ENCODE assay signal across 3 cellular contexts in genomic region chr4:61757983-61758382, GRCh38.
A peak's percentile ranks its signal among the peaks of the same experiment; 100 is the strongest.
DNase-seq lines count a peak whose midpoint lies in the region; ATAC-seq, FAIRE-seq and TF ChIP-seq lines count a peak whose summit lies in the region.
"Not testable (repeated sequence)": the region's sequence is repeated elsewhere in the genome, so short reads cannot be mapped to it uniquely, and the experiment has no call there.

No MANE protein-coding gene starts in this region.

- H3K23ac ChIP-seq in H1 (ENCODE audit: insufficient read length) = not testable (repeated sequence)

- H2BK5ac ChIP-seq in H1 (ENCODE audit: low read depth, low read length) = not testable (repeated sequence)

- not testable (repeated sequence) for H3K9ac ChIP-seq in H1 (replicated peaks in 1 of 4; ENCODE audit: extremely low read depth in 1 of 4, low read depth in 3 of 4, low read length in 3 of 4)

- peak; percentile 63 for ATAC-seq in GM23338
- peak; percentile 46 for ATAC-seq in WTC11

- TF ChIP-seq CTCF in GM23338 (conservative IDR thresholded peaks at IDR 0.05; ENCODE audit: low read depth in 2 of 2); WTC11 (IDR thresholded peaks at IDR 0.05); H1 (IDR thresholded peaks at IDR 0.05; ENCODE audit: control extremely low read depth in 1 of 3, insufficient read depth in 1 of 3, low read depth in 1 of 3, low read length in 3 of 3): not testable (repeated sequence)

- peaks cover 11% of the 10 kb centered on the region for H3K79me2 ChIP-seq in GM23338 (replicated peaks; ENCODE audit: insufficient read depth)
- H3K79me2 ChIP-seq in H1 (ENCODE audit: control insufficient read depth in 1 of 2, insufficient read depth in 2 of 2, low read length in 2 of 2) = not testable (repeated sequence)

- H3K56ac ChIP-seq in H1 (replicated peaks; ENCODE audit: insufficient read length, low read depth, low read length) = not testable (repeated sequence)

- H3K27ac ChIP-seq in GM23338 (ENCODE audit: low read depth); H1 (ENCODE audit: low read depth, low read length): not testable (repeated sequence)

- H3K27me3 Mint-ChIP-seq in GM23338 (ENCODE audit: insufficient read depth, low read depth, poor library complexity) (peaks cover 88% of the 10 kb centered on the region), WTC11 (ENCODE audit: low read depth) (peaks cover 61% of the 10 kb centered on the region)

- H3K18ac ChIP-seq in H1 (ENCODE audit: extremely low read depth, low read length) = not testable (repeated sequence)

- CTCF ChIA-PET in WTC11 (lab: Charles Lee); H1 (lab: Charles Lee; ENCODE audit: partially characterized antibody): not testable (repeated sequence)

- 88% methylated on average over 1 of the region's 1 CpG; no CpG with 5 or more reads in 1 of the 2 experiments for WGBS in H1 (ENCODE audit: extremely low coverage in 1 of 2, insufficient coverage in 1 of 2, insufficient read length in 1 of 2, insufficient replicate concordance in 2 of 2, low coverage in 1 of 2, low lambda C conversion rate in 2 of 2, missing lambda C conversion rate in 1 of 2), 2 experiments

- H3K4me2 ChIP-seq in GM23338; H1 (ENCODE audit: insufficient read depth in 1 of 2, low read depth in 2 of 2, low read length in 2 of 2): not testable (repeated sequence)

- not testable (repeated sequence) for H2BK12ac ChIP-seq in H1 (ENCODE audit: low read depth, low read length)

- peak; percentile 60 to 83 for TF ChIP-seq POLR2A in H1 (IDR thresholded peaks at IDR 0.05; ENCODE audit: control extremely low read depth in 1 of 2, low read depth in 2 of 2, low read length in 2 of 2)

- POLR2A ChIA-PET in WTC11 (lab: Charles Lee) = not testable (repeated sequence)
- POLR2A ChIA-PET in H1 (lab: Charles Lee; ENCODE audit: partially characterized antibody) = interaction anchor here (0.9 to 2.0 kb wide), 3 partner anchors 13 to 166 kb away, joined by 3 to 6 read pairs (median 3); no protein-coding TSS in a partner anchor

- H3K79me1 ChIP-seq in H1 (ENCODE audit: low read depth, low read length) = not testable (repeated sequence)

- not testable (repeated sequence) for H3K4me1 Mint-ChIP-seq in GM23338, WTC11

- H2AFZ ChIP-seq in GM23338; H1 (ENCODE audit: low read length): not testable (repeated sequence)

- peaks cover 23% of the 10 kb centered on the region for H3K27me3 ChIP-seq in GM23338 (ENCODE audit: insufficient read depth)
- H3K27me3 ChIP-seq in H1 (replicated peaks in 1 of 4; ENCODE audit: control insufficient read depth in 3 of 4, extremely low read depth in 1 of 4, insufficient read depth in 3 of 4, low read length in 3 of 4) = not testable (repeated sequence)

- not testable (repeated sequence) for H3K4me3 ChIP-seq in GM23338; H1 (ENCODE audit: extremely low read depth in 1 of 4, insufficient read depth in 2 of 4, low read depth in 3 of 4, low read length in 4 of 4)

- H2BK20ac ChIP-seq in H1 (ENCODE audit: low read length) = not testable (repeated sequence)

- not testable (repeated sequence) for H4K5ac ChIP-seq in H1 (ENCODE audit: insufficient read length, low read depth, low read length)

- H3K27ac Mint-ChIP-seq in GM23338, WTC11: not testable (repeated sequence)

- H3K4me1 ChIP-seq in GM23338 (ENCODE audit: insufficient read depth); H1 (replicated peaks in 1 of 4; ENCODE audit: control insufficient read depth in 3 of 4, insufficient read depth in 4 of 4, low read length in 3 of 4): not testable (repeated sequence)

- FAIRE-seq in H1 (lab: Jason Lieb, UNC) = not testable (repeated sequence)

- H3K36me3 Mint-ChIP-seq in GM23338 (ENCODE audit: low read depth) (peaks cover 98% of the 10 kb centered on the region), WTC11 (peaks cover 97% of the 10 kb centered on the region)

- peak overlapping the region; percentile 30; the same call in 1 of the 3 replicates for H3K4me3 Mint-ChIP-seq in GM23338
- H3K4me3 Mint-ChIP-seq in WTC11 = not testable (repeated sequence)

- not testable (repeated sequence) for H4K91ac ChIP-seq in H1 (replicated peaks; ENCODE audit: insufficient read length, low read length)

- not testable (repeated sequence) for H3K14ac ChIP-seq in H1 (ENCODE audit: insufficient read length)

- not testable (repeated sequence) for TF ChIP-seq RAD21 in H1 (IDR thresholded peaks at IDR 0.05 in 1 of 2, conservative IDR thresholded peaks at IDR 0.05 in 1 of 2; ENCODE audit: low read depth in 2 of 2, low read length in 2 of 2)

- not testable (repeated sequence) for H4K8ac ChIP-seq in H1 (ENCODE audit: extremely low read depth, insufficient read depth, low read length)

- H2BK15ac ChIP-seq in H1 (ENCODE audit: low read length) = not testable (repeated sequence)

- H3K36me3 ChIP-seq in GM23338 (ENCODE audit: insufficient read depth) (peaks cover 61% of the 10 kb centered on the region), H1 (ENCODE audit: control insufficient read depth in 2 of 4, insufficient read depth in 4 of 4, low read length in 3 of 4) (peaks cover 22 to 54% (median 39%) of the 10 kb centered on the region in 4 experiments)

- not testable (repeated sequence) for DNase-seq in GM23338 (ENCODE audit: low spot score); WTC11 (ENCODE audit: low spot score); H1 (ENCODE audit: low read depth in 1 of 2, low spot score in 2 of 2)

- H3K23me2 ChIP-seq in H1 (ENCODE audit: low read depth, low read length) = not testable (repeated sequence)

- TF ChIP-seq EP300 in H1 (IDR thresholded peaks at IDR 0.05; ENCODE audit: borderline replicate concordance in 1 of 2, low read depth in 2 of 2, low read length in 2 of 2) = not testable (repeated sequence)

- H2AK5ac ChIP-seq in H1 (ENCODE audit: low read depth, low read length) = not testable (repeated sequence)

- peaks cover 56% of the 10 kb centered on the region for H3F3A ChIP-seq in GM23338 (replicated peaks; ENCODE audit: low read depth)

- H3K4ac ChIP-seq in H1 (replicated peaks; ENCODE audit: insufficient read length, low read depth, low read length) = not testable (repeated sequence)

- not testable (repeated sequence) for H3K9me2 ChIP-seq in GM23338 (ENCODE audit: insufficient read depth)

- peaks cover 100% of the 10 kb centered on the region for H3K9me3 Mint-ChIP-seq in GM23338
- peaks cover 87% of the 10 kb centered on the region for H3K9me3 Mint-ChIP-seq in WTC11

- not testable (repeated sequence) for H4K20me1 ChIP-seq in GM23338 (replicated peaks; ENCODE audit: insufficient read depth); H1 (replicated peaks in 1 of 2; ENCODE audit: control insufficient read depth in 1 of 2, insufficient read depth in 2 of 2, low read length in 2 of 2)

- H3K9me3 ChIP-seq in H1 (ENCODE audit: insufficient read depth in 2 of 2, low read depth in 1 of 2, low read length in 1 of 2) = peaks cover 63 to 65% of the 10 kb centered on the region in 2 experiments

- H2BK120ac ChIP-seq in H1 (replicated peaks; ENCODE audit: low read depth, low read length) = not testable (repeated sequence)

TF ChIP-seq in GM23338, 12 proteins besides CTCF, POLR2A, EP300 and RAD21:
- TF ChIP-seq POLR2AphosphoS5 (IDR thresholded peaks at IDR 0.05; ENCODE audit: low read depth) = peak; percentile 61

TF ChIP-seq in WTC11, 78 proteins besides CTCF, POLR2A, EP300 and RAD21 (continues in another document):
- peak; percentile 63 for TF ChIP-seq ZNF425 (CRISPR knock-in tag; conservative IDR thresholded peaks at IDR 0.05)

TF ChIP-seq in H1, 55 proteins besides CTCF, POLR2A, EP300 and RAD21:
- 0 out of 2 replicates have a peak, but pooled peaks have one; percentile 8 for TF ChIP-seq FOSL1 (IDR thresholded peaks at IDR 0.05; ENCODE audit: insufficient read depth, low read depth, low read length)
- TF ChIP-seq GTF2F1 (IDR thresholded peaks at IDR 0.05; ENCODE audit: borderline replicate concordance, low read depth, low read length) = peak; percentile 16; the same call in 1 of the 2 replicates
- 0 out of 2 replicates have a peak, but pooled peaks have one; percentile 67 for TF ChIP-seq CHD2 (IDR thresholded peaks at IDR 0.05; ENCODE audit: low read length)
- TF ChIP-seq POLR2AphosphoS5 (IDR thresholded peaks at IDR 0.05; ENCODE audit: low read depth, low read length) = peak; percentile 76
- peak; percentile 41 for TF ChIP-seq TAF7 (optimal IDR thresholded peaks at IDR 0.05; ENCODE audit: borderline replicate concordance, low read depth, low read length)
TF ChIP-seq in H1: peak in this region for 5; not testable (repeated sequence) for 50.
